ENCODE assay signal across 8 cellular contexts in the genomic region with DNA sequence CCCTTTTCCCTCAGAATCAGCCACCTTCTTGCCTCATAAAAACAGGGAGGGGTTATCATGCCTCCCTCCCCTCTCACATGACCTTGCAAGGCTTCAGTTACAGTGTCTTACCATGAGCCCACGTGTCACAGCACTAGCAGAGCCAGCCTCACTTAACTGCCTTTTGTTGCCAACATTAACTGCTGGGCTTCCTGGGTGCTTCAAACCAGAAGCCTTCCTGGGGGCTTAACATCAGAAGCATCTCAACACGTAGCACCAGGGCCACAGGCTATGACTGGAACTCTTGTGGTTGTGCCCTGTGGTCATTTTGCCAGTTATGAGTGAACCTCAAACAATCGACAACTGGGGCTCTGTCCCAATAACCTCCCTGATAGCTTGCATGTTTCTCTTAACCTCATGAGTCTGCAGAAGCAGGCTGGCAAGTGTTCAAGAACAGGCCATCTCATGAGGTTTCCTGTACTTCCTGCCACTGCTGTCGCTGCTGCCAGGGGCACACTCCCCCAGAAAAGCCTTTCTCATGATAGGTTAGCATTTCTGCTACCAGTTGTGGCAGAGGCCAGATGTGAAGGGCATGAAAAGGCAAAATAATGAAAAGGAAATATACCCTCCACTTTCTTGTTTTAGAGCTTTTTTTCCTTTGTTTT.
A peak's percentile ranks its signal among the peaks of the same experiment; 100 is the strongest.
DNase-seq lines count a peak whose midpoint lies in the region; ATAC-seq and TF ChIP-seq lines count a peak whose summit lies in the region.

No MANE protein-coding gene starts in this region.

- peak overlapping the region; percentile 53 for H3K27ac ChIP-seq in MM.1S (ENCODE audit: low read length)

- H3K9me3 ChIP-seq in MM.1S (replicated peaks; ENCODE audit: insufficient read depth, low read length) (no peaks in the 10 kb centered on the region), skeletal muscle satellite cell (replicated peaks; ENCODE audit: low read length) (no peaks in the 10 kb centered on the region)

- H2AFZ ChIP-seq in MM.1S (ENCODE audit: low read length) = peak overlapping the region; percentile 31

- no peaks in the 10 kb centered on the region for H3K27me3 ChIP-seq in MM.1S (replicated peaks; ENCODE audit: insufficient read depth, low read length)
- H3K27me3 ChIP-seq in skeletal muscle satellite cell (ENCODE audit: control insufficient read depth, insufficient read depth, low read length) = no peaks in the 10 kb centered on the region

- no peaks in the 10 kb centered on the region for H3K9me2 ChIP-seq in MM.1S (replicated peaks; ENCODE audit: insufficient read depth, low read length)

- TF ChIP-seq CTCF in AG09319 (IDR thresholded peaks at IDR 0.05; ENCODE audit: low read depth, low read length) (no peak), MM.1S (IDR thresholded peaks at IDR 0.05; ENCODE audit: low read length) (no peak), epithelial cell of proximal tubule (conservative IDR thresholded peaks at IDR 0.05; ENCODE audit: low read depth, low read length) (no peak)

- DNase-seq in AG09319 (ENCODE audit: extremely low read depth, low read depth) (peak; percentile 16), MM.1S (peak; percentile 90), epithelial cell of proximal tubule (ENCODE audit: low read depth) (peak; percentile 9), NCI-H82 treated with DMSO at 0.1 percent for 48 hours (lab: John Stamatoyannopoulos, UW; ENCODE audit: unreplicated experiment) (no peak), DMS114 treated with DMSO at 0.1 percent for 48 hours (lab: John Stamatoyannopoulos, UW; ENCODE audit: unreplicated experiment) (no peak)
- DNase-seq in activated CD4-positive, alpha-beta T cell treated with anti-CD3 and anti-CD28 coated beads, Interleukin-2, amount 50 U/mL, for 48 hours = peak; percentile 41 to 57

- H3K4me1 ChIP-seq in MM.1S (ENCODE audit: low read length) (peaks cover 28% of the 10 kb centered on the region), skeletal muscle satellite cell (ENCODE audit: control insufficient read depth, insufficient read depth, low read length) (peaks cover 22% of the 10 kb centered on the region)

- H3K36me3 ChIP-seq in MM.1S (replicated peaks; ENCODE audit: insufficient read depth, low read length) (no peaks in the 10 kb centered on the region), skeletal muscle satellite cell (ENCODE audit: insufficient read depth, low read length) (no peaks in the 10 kb centered on the region)

- no peaks in the 10 kb centered on the region for H4K20me1 ChIP-seq in MM.1S (ENCODE audit: insufficient read depth, low read length)

- peak; percentile 82 for ATAC-seq in GM21381 (IDR thresholded peaks at IDR 0.05; ENCODE audit: unreplicated experiment)

- H3K4me3 ChIP-seq in MM.1S (ENCODE audit: low read length) (no peak overlapping the region), epithelial cell of proximal tubule (ENCODE audit: low read depth, low read length) (no peak overlapping the region), skeletal muscle satellite cell (ENCODE audit: low read length) (no peak overlapping the region)

- H3F3A ChIP-seq in MM.1S (ENCODE audit: insufficient read depth, low read length) = peaks cover 16% of the 10 kb centered on the region

- H3K9ac ChIP-seq in MM.1S (ENCODE audit: low read length) (no peak overlapping the region), skeletal muscle satellite cell (ENCODE audit: low read depth, low read length) (no peak overlapping the region)

- no peaks in the 10 kb centered on the region for H3K79me2 ChIP-seq in MM.1S (ENCODE audit: low read length)

- H3K4me2 ChIP-seq in MM.1S (ENCODE audit: low read depth, low read length) (peak overlapping the region; percentile 11; the same call in 1 of the 2 replicates), skeletal muscle satellite cell (ENCODE audit: low read length) (peak overlapping the region; percentile 35)

Comparison
In these comparisons a context has a peak if more than half of its experiments do, and no peak if none do; other contexts are left out.
1. DNase-seq: peak in AG09319 (single experiment), MM.1S (single experiment), activated CD4-positive, alpha-beta T cell treated with anti-CD3 and anti-CD28 coated beads, Interleukin-2, amount 50 U/mL, for 48 hours (2 of 2) and epithelial cell of proximal tubule (single experiment); none in NCI-H82 treated with DMSO at 0.1 percent for 48 hours (single experiment) and DMS114 treated with DMSO at 0.1 percent for 48 hours (single experiment).